Comparison of ENCODE assay signal across 13 cellular contexts in the genomic region with DNA sequence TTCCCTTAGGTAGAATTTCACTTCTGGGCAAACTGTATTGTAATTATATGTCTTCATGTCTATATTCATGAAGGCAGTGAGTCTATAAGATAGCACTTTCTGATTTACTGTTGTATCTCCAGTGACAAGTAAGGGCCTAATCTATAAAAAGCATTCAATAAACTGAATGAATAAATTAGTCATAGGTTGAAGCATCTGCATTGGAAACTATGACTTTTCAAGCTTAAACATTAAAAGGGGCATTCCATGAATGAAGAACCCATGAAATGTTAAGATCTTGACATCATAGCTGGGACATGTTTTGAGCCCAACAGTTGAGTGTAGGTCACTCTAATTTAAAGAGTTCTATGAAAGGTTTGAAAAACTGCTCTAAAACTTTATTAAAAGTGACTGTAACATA.
"Had no signal": no experiment of that assay in that cellular context is flagged by ENCODE, and none has a peak within 500 bp of the region (broad histone marks: within the 10 kb centered on the region; RNA-seq: fewer than 3 reads in every experiment).

No MANE protein-coding gene starts in this region.

- ATAC-seq: activated CD4-positive, alpha-beta T cell treated with anti-CD3 and anti-CD28 coated beads for 36 hours; gastroesophageal sphincter; heart right ventricle; left ventricle myocardium superior had no signal

- DNase-seq: activated CD4-positive, alpha-beta T cell treated with anti-CD3 and anti-CD28 coated beads for 36 hours; activated CD4-positive, alpha-beta T cell treated with anti-CD3 and anti-CD28 coated beads, Interleukin-2, amount 50 U/mL, for 48 hours; activated gamma-delta T cell treated with Interleukin-2 at 50 U/mL for 16 hours; activated T-cell treated with anti-CD3 and anti-CD28 coated beads for 4 hours; effector CD4-positive, alpha-beta T cell; heart right ventricle; kidney glomerular epithelial cell; left ventricle myocardium superior; occipital lobe; posterior cingulate gyrus; stimulated activated naive CD4-positive, alpha-beta T cell; tibial artery had no signal
